ENCODE assay signal across 9 cellular contexts in the genomic region with DNA sequence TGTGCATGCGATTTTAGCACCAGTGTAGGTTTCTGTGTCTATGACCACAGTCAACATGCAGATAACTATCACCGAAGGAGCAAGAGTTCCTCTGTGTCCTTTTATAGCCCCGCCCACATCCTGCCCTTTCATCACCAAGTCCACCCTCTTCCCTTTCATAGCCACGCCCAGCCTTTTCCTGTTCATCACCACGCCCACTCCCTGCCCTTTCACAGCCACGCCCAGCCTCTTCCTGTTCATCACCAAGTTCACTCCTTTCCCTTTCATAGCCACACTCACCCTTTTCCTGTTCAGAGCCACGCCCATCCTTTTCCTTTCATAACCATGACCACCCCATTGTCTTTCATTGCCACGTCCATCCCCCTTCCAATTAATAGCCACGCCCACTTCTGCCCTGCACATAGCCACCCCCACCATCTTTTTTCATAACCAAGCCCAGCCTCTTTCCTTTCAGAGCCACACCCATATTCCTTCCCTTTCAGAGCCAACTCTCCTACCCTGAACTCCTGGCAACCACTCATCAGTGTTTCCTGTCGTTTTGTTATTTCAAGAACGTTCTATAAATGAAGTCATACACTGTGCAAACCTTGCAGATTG.
DNase-seq lines count a peak whose midpoint lies in the region; ATAC-seq and TF ChIP-seq lines count a peak whose summit lies in the region.
"Had no signal": no experiment of that assay in that cellular context is flagged by ENCODE, and none has a peak within 500 bp of the region (broad histone marks: within the 10 kb centered on the region; RNA-seq: fewer than 3 reads in every experiment).

No MANE protein-coding gene starts in this region.

- DNase-seq in NCI-H1048 (lab: John Stamatoyannopoulos, UW) (peak; percentile 46), GM13976 (ENCODE audit: low spot score) (no peak), AG08396 (ENCODE audit: low spot score) (no peak)
- peak; percentile 75 for DNase-seq in activated CD8-positive, alpha-beta memory T cell treated with anti-CD3 and anti-CD28 coated beads for 24 hours
- DNase-seq in stimulated activated CD4-positive, alpha-beta T cell treated with anti-CD3 and anti-CD28 coated beads, Interleukin-1b, Interleukin-23, amount 100 ng/mL, for 4 hours (ENCODE audit: low read depth in 2 of 2) = peak; percentile 25 to 28
- DNase-seq: IMR-90 had no signal

- in situ Hi-C loops in GM13976 (cut with MboI; ENCODE audit: low sequenced_read_pairs, unreplicated experiment) = no loop called here

- ATAC-seq in GM18858 (IDR thresholded peaks at IDR 0.05; ENCODE audit: unreplicated experiment) (peak; percentile 50), esophagus mucosa (peak; percentile 91), GM18498 (IDR thresholded peaks at IDR 0.05; ENCODE audit: unreplicated experiment) (no peak)

- no peak for TF ChIP-seq CTCF in GM13976 (IDR thresholded peaks at IDR 0.05; ENCODE audit: borderline replicate concordance, control extremely low read depth, extremely low read depth, insufficient read depth, missing control alignments)

Comparison
In these comparisons a context has a peak if more than half of its experiments do, and no peak if none do; other contexts are left out.
1. DNase-seq: peak in NCI-H1048 (single experiment), activated CD8-positive, alpha-beta memory T cell treated with anti-CD3 and anti-CD28 coated beads for 24 hours (single experiment) and stimulated activated CD4-positive, alpha-beta T cell treated with anti-CD3 and anti-CD28 coated beads, Interleukin-1b, Interleukin-23, amount 100 ng/mL, for 4 hours (2 of 2); none in GM13976 (single experiment) and AG08396 (single experiment).